ENCODE assay signal across 8 cellular contexts in genomic region chr3:195154793-195155535, GRCh38.
A peak's percentile ranks its signal among the peaks of the same experiment; 100 is the strongest.
DNase-seq lines count a peak whose midpoint lies in the region; ATAC-seq and TF ChIP-seq lines count a peak whose summit lies in the region.

No MANE protein-coding gene starts in this region.

- peak overlapping the region; percentile 57 for H3K9ac ChIP-seq in IMR-90 (ENCODE audit: low read depth, low read length)

- H3K27ac Mint-ChIP-seq in WTC11 (peak overlapping the region; percentile 81), neural crest cell (ENCODE audit: unreplicated experiment) (peak overlapping the region; percentile 58)
- no peak overlapping the region for H3K27ac Mint-ChIP-seq in activated CD4-positive, alpha-beta memory T cell treated with anti-CD3 and anti-CD28 coated beads, Interleukin-2, amount 10 ng/mL, durations not matched to agents 7 days and 5 days

- peak overlapping the region; percentile 84 for H4K5ac ChIP-seq in IMR-90 (ENCODE audit: low read depth, low read length)

- no TSS peak for BruUV-seq in IMR-90 (replicated peaks; lab: Mats Ljungman, UMichigan)

- dilution Hi-C loops in IMR-90 (cut with HindIII; ENCODE audit: low sequenced_read_pairs, unreplicated experiment), result no loop called here

- H3K4me1 ChIP-seq in IMR-90 (ENCODE audit: control insufficient read depth, insufficient read depth, low read length), result peaks cover 46% of the 10 kb centered on the region

- POLR2A ChIA-PET in IMR-90 (lab: Charles Lee; ENCODE audit: unreplicated experiment), result interaction anchor here (0.7 to 1.1 kb wide), 2 partner anchors 33 to 40 kb away, joined by 3 read pairs; no protein-coding TSS in a partner anchor
- POLR2A ChIA-PET in WTC11 (lab: Charles Lee), result no interaction called here
- POLR2A ChIA-PET in activated CD4-positive, alpha-beta memory T cell treated with anti-CD3 and anti-CD28 coated beads, Interleukin-2, amount 10 ng/mL, durations not matched to agents 7 days and 5 days (lab: Charles Lee), result interaction anchor here (1.4 kb wide), 1 partner anchor 483 kb away, joined by 4 read pairs; the partner anchor contains the start of gene LSG1

- H2AK5ac ChIP-seq in IMR-90 (ENCODE audit: low read depth, low read length), result peak overlapping the region; percentile 97

- H4K20me1 ChIP-seq in IMR-90 (ENCODE audit: insufficient read depth, low read length), result no peaks in the 10 kb centered on the region

- H4K91ac ChIP-seq in IMR-90 (ENCODE audit: insufficient read depth, low read depth, low read length), result peak overlapping the region; percentile 93

- in situ Hi-C loops in IMR-90 (cut with MboI; ENCODE audit: low sequenced_read_pairs), result no loop called here

- no CpG with 5 or more reads among the region's 16 CpGs for WGBS in IMR-90 (ENCODE audit: extremely low coverage in 2 of 2, insufficient read length in 1 of 2), 2 experiments

- no peak for TF ChIP-seq RAD21 in IMR-90 (IDR thresholded peaks at IDR 0.05; ENCODE audit: low read length)

- peak overlapping the region; percentile 73 for H2AFZ ChIP-seq in IMR-90 (replicated peaks; ENCODE audit: low read length, poor library complexity)

- ATAC-seq in IMR-90 (ENCODE audit: low read depth) (peak; percentile 73), WTC11 (peak; percentile 17), HG03354 (IDR thresholded peaks at IDR 0.05; ENCODE audit: poor library complexity, severe bottlenecking, unreplicated experiment) (no peak)

- H3K4me3 Mint-ChIP-seq in WTC11 (no peak overlapping the region; the same call in 1 of the 2 replicates), neural crest cell (peak overlapping the region; percentile 23)
- no peak overlapping the region for H3K4me3 Mint-ChIP-seq in activated CD4-positive, alpha-beta memory T cell treated with anti-CD3 and anti-CD28 coated beads, Interleukin-2, amount 10 ng/mL, durations not matched to agents 7 days and 5 days

- TF ChIP-seq POLR2A in IMR-90 (IDR thresholded peaks at IDR 0.05; ENCODE audit: low read depth, low read length), result no peak

- H3K4me1 Mint-ChIP-seq in WTC11 (peaks cover 64% of the 10 kb centered on the region), neural crest cell (peaks cover 70% of the 10 kb centered on the region)
- peaks cover 10% of the 10 kb centered on the region for H3K4me1 Mint-ChIP-seq in activated CD4-positive, alpha-beta memory T cell treated with anti-CD3 and anti-CD28 coated beads, Interleukin-2, amount 10 ng/mL, durations not matched to agents 7 days and 5 days

- H4K8ac ChIP-seq in IMR-90 (ENCODE audit: low read depth in 2 of 2, low read length in 2 of 2), result peak overlapping the region; percentile 82 to 95

- H3K27ac ChIP-seq in IMR-90 (ENCODE audit: insufficient read depth, low read length), result peak overlapping the region; percentile 95

- no peaks in the 10 kb centered on the region for H3K9me3 ChIP-seq in IMR-90 (ENCODE audit: control insufficient read depth, insufficient read depth, low read length)

- H3K4me3 ChIP-seq in IMR-90 (ENCODE audit: insufficient read depth, low read depth, low read length), result no peak overlapping the region

- H2BK5ac ChIP-seq in IMR-90 (ENCODE audit: low read depth, low read length, poor library complexity, severe bottlenecking), result peak overlapping the region; percentile 91

- peak overlapping the region; percentile 96 for H3K4ac ChIP-seq in IMR-90 (ENCODE audit: low read depth, low read length)

- intact Hi-C loops in IMR-90 (cut with micrococcal nuclease), result loop anchor here (2.0 to 10.0 kb wide), 3 partner anchors 48 to 468 kb away; no protein-coding TSS in a partner anchor

- no peaks in the 10 kb centered on the region for H3K27me3 Mint-ChIP-seq in WTC11 (ENCODE audit: low read depth)
- H3K27me3 Mint-ChIP-seq in neural crest cell (ENCODE audit: low read depth), result peaks cover 3% of the 10 kb centered on the region
- H3K27me3 Mint-ChIP-seq in activated CD4-positive, alpha-beta memory T cell treated with anti-CD3 and anti-CD28 coated beads, Interleukin-2, amount 10 ng/mL, durations not matched to agents 7 days and 5 days, result no peaks in the 10 kb centered on the region

- peak overlapping the region; percentile 55 for H3K4me2 ChIP-seq in IMR-90 (ENCODE audit: low read depth, low read length)

- H3K14ac ChIP-seq in IMR-90 (replicated peaks; ENCODE audit: low read depth, low read length), result peak overlapping the region; percentile 82

- peak overlapping the region; percentile 91 for H2BK120ac ChIP-seq in IMR-90 (ENCODE audit: low read depth, low read length)

- H2AK9ac ChIP-seq in IMR-90 (replicated peaks; ENCODE audit: low read depth, low read length, poor library complexity), result peak overlapping the region; percentile 73

- H3K23ac ChIP-seq in IMR-90 (ENCODE audit: low read depth, low read length), result peak overlapping the region; percentile 93

- TF ChIP-seq CTCF in IMR-90 (conservative IDR thresholded peaks at IDR 0.05; ENCODE audit: low read depth, low read length) (no peak), WTC11 (IDR thresholded peaks at IDR 0.05) (no peak), neural crest cell (conservative IDR thresholded peaks at IDR 0.05) (no peak)

- H3K79me1 ChIP-seq in IMR-90 (ENCODE audit: low read depth in 1 of 2, low read length in 2 of 2), result peaks cover 21 to 61% of the 10 kb centered on the region in 2 experiments

- H3K9me3 Mint-ChIP-seq in WTC11 (no peaks in the 10 kb centered on the region), neural crest cell (no peaks in the 10 kb centered on the region)
- H3K9me3 Mint-ChIP-seq in activated CD4-positive, alpha-beta memory T cell treated with anti-CD3 and anti-CD28 coated beads, Interleukin-2, amount 10 ng/mL, durations not matched to agents 7 days and 5 days, result no peaks in the 10 kb centered on the region

- H3K36me3 ChIP-seq in IMR-90 (ENCODE audit: control insufficient read depth, insufficient read depth, low read length), result no peaks in the 10 kb centered on the region

- H2BK20ac ChIP-seq in IMR-90 (ENCODE audit: low read depth, low read length), result peak overlapping the region; percentile 88

- H3K18ac ChIP-seq in IMR-90 (ENCODE audit: low read depth, low read length), result peak overlapping the region; percentile 85

- peak overlapping the region; percentile 74 for H3K56ac ChIP-seq in IMR-90 (ENCODE audit: extremely low read depth, insufficient read depth, low read length)

- H2BK15ac ChIP-seq in IMR-90 (ENCODE audit: low read depth, low read length), result peak overlapping the region; percentile 96; the same call in 2 of the 3 replicates

- CTCF ChIA-PET in IMR-90 (lab: Yijun Ruan, JAX) (interaction anchor here (0.6 kb wide), 1 partner anchor 106 kb away, joined by 3 read pairs; no protein-coding TSS in a partner anchor), WTC11 (lab: Charles Lee) (interaction anchor here (0.8 to 1.9 kb wide), 4 partner anchors 33 to 170 kb away, joined by 4 to 7 read pairs (median 6); partner anchors contain the start of gene XXYLT1)
- CTCF ChIA-PET in activated CD4-positive, alpha-beta memory T cell treated with anti-CD3 and anti-CD28 coated beads, Interleukin-2, amount 10 ng/mL, durations not matched to agents 7 days and 5 days (lab: Charles Lee), result no interaction called here

- H3K27me3 ChIP-seq in IMR-90 (ENCODE audit: control insufficient read depth, insufficient read depth, low read length), result no peaks in the 10 kb centered on the region

- peak; percentile 93 for DNase-seq in ELR (ENCODE audit: low read depth)
- peak; percentile 97 for DNase-seq in IMR-90
- no peak for DNase-seq in WTC11 (ENCODE audit: low spot score)
- peak; percentile 55 for DNase-seq in germinal center (ENCODE audit: low spot score)
- no peak for DNase-seq in neural crest cell (ENCODE audit: low read depth, low spot score)
- no peak for DNase-seq in activated CD4-positive, alpha-beta memory T cell treated with anti-CD3 and anti-CD28 coated beads, Interleukin-2, amount 10 ng/mL, durations not matched to agents 7 days and 5 days
- DNase-seq in T-helper 2 cell, result no peak

- peaks cover 52% of the 10 kb centered on the region for H3K9me1 ChIP-seq in IMR-90 (ENCODE audit: insufficient read depth, low read length)

- H3K36me3 Mint-ChIP-seq in WTC11, result no peaks in the 10 kb centered on the region
- H3K36me3 Mint-ChIP-seq in neural crest cell (ENCODE audit: low read depth), result peaks cover 3% of the 10 kb centered on the region
- no peaks in the 10 kb centered on the region for H3K36me3 Mint-ChIP-seq in activated CD4-positive, alpha-beta memory T cell treated with anti-CD3 and anti-CD28 coated beads, Interleukin-2, amount 10 ng/mL, durations not matched to agents 7 days and 5 days (ENCODE audit: low read depth)

TF ChIP-seq in IMR-90, 13 proteins besides CTCF, POLR2A, EP300 and RAD21 (continues in another document):
- TF ChIP-seq FOS (IDR thresholded peaks at IDR 0.05; ENCODE audit: low read depth, low read length) (0 out of 2 replicates have a peak, but pooled peaks have one; percentile 3), BHLHE40 (IDR thresholded peaks at IDR 0.05; ENCODE audit: low read depth, low read length) (peak; percentile 90), CHD1 (IDR thresholded peaks at IDR 0.05; ENCODE audit: low read depth, low read length) (no peak), RFX5 (IDR thresholded peaks at IDR 0.05; ENCODE audit: low read depth, low read length) (peak; percentile 67; the same call in 1 of the 2 replicates), MXI1 (IDR thresholded peaks at IDR 0.05; ENCODE audit: borderline replicate concordance, low read depth, low read length) (peak; percentile 41; the same call in 1 of the 2 replicates), SMC3 (IDR thresholded peaks at IDR 0.05; ENCODE audit: low read depth, low read length) (0 out of 2 replicates have a peak, but pooled peaks have one; percentile 17)

TF ChIP-seq in WTC11, 78 proteins besides CTCF, POLR2A, EP300 and RAD21:
- TF ChIP-seq GABPB1 (CRISPR knock-in tag; IDR thresholded peaks at IDR 0.05), result peak; percentile 43; the same call in 1 of the 2 replicates
- TF ChIP-seq ZNF423 (CRISPR knock-in tag; IDR thresholded peaks at IDR 0.05), result peak; percentile 88
- no peak for TF ChIP-seq TCF7 (CRISPR knock-in tag; IDR thresholded peaks at IDR 0.05; ENCODE audit: low read depth)
- no peak for TF ChIP-seq KAT7 (CRISPR knock-in tag; IDR thresholded peaks at IDR 0.05; ENCODE audit: borderline replicate concordance)

Comparison
In these comparisons a context has a peak if more than half of its experiments do, and no peak if none do; other contexts are left out.
1. DNase-seq: peak in ELR (single experiment), IMR-90 (single experiment) and germinal center (single experiment); none in WTC11 (single experiment), neural crest cell (single experiment), activated CD4-positive, alpha-beta memory T cell treated with anti-CD3 and anti-CD28 coated beads, Interleukin-2, amount 10 ng/mL, durations not matched to agents 7 days and 5 days (single experiment) and T-helper 2 cell (0 of 5).